ENCODE assay signal across 12 cellular contexts in genomic region chr14:37591311-37591940, GRCh38. TPM values are rescaled to one million over a fixed set of nuclear protein-coding genes. Genes with fewer than 3 reads are reported as not detected.
A peak's percentile ranks its signal among the peaks of the same experiment; 100 is the strongest.
DNase-seq lines count a peak whose midpoint lies in the region; ATAC-seq, FAIRE-seq and TF ChIP-seq lines count a peak whose summit lies in the region.
"Had no signal": no experiment of that assay in that cellular context is flagged by ENCODE, and none has a peak within 500 bp of the region (broad histone marks: within the 10 kb centered on the region; RNA-seq: fewer than 3 reads in every experiment).

No MANE protein-coding gene starts in this region.

- peak; percentile 84 for DNase-seq in COLO668 (lab: John Stamatoyannopoulos, UW; ENCODE audit: unreplicated experiment)
- peak; percentile 62 for DNase-seq in HuH-7 (ENCODE audit: low spot score)
- no peak for DNase-seq in activated naive CD8-positive, alpha-beta T cell treated with anti-CD3 and anti-CD28 coated beads, Interleukin-2, amount 10 ng/mL, durations not matched to agents 7 days and 5 days
- peak; percentile 90 for DNase-seq in mesendoderm
- DNase-seq in dedifferentiated amniotic fluid mesenchymal stem cell (ENCODE audit: extremely low spot score), result no peak
- no peak for DNase-seq in GM12892 (ENCODE audit: insufficient read length)
- no peak for DNase-seq in AG08396 (ENCODE audit: low spot score)
- no peak for DNase-seq in SKM-1 (lab: John Stamatoyannopoulos, UW; ENCODE audit: unreplicated experiment)
- DNase-seq: stimulated activated naive CD8-positive, alpha-beta T cell treated with anti-CD3 and anti-CD28 coated beads, Interleukin-15, Interleukin-2, amounts not matched to agents 100 U/mL and 50 U/mL, for 24 hours had no signal

- H3K9ac ChIP-seq in mesendoderm (ENCODE audit: low read length), result no peak overlapping the region

- H3K27me3 Mint-ChIP-seq in activated naive CD8-positive, alpha-beta T cell treated with anti-CD3 and anti-CD28 coated beads, Interleukin-2, amount 10 ng/mL, durations not matched to agents 7 days and 5 days, result peaks cover 72% of the 10 kb centered on the region

- peaks cover 5% of the 10 kb centered on the region for H3K4me1 Mint-ChIP-seq in activated naive CD8-positive, alpha-beta T cell treated with anti-CD3 and anti-CD28 coated beads, Interleukin-2, amount 10 ng/mL, durations not matched to agents 7 days and 5 days

- H2AK5ac ChIP-seq in mesendoderm (ENCODE audit: low read length), result no peak overlapping the region

- no peak overlapping the region for H2BK120ac ChIP-seq in mesendoderm (ENCODE audit: low read depth, low read length)

- H2BK15ac ChIP-seq in mesendoderm (replicated peaks; ENCODE audit: low read depth), result no peak overlapping the region

- H3K18ac ChIP-seq in mesendoderm (ENCODE audit: low read length), result no peak overlapping the region

- no peak overlapping the region for H3K4ac ChIP-seq in mesendoderm (ENCODE audit: low read depth, low read length)

- H3K9me3 Mint-ChIP-seq in activated naive CD8-positive, alpha-beta T cell treated with anti-CD3 and anti-CD28 coated beads, Interleukin-2, amount 10 ng/mL, durations not matched to agents 7 days and 5 days, result peaks cover 6% of the 10 kb centered on the region

- no peak overlapping the region for H4K5ac ChIP-seq in mesendoderm (ENCODE audit: low read length)

- no peaks in the 10 kb centered on the region for H3K36me3 ChIP-seq in mesendoderm (ENCODE audit: control insufficient read depth, insufficient read depth, low read length)
- H3K36me3 ChIP-seq: pancreas had no signal

- WGBS in mesendoderm (ENCODE audit: extremely low coverage, insufficient coverage, low lambda C conversion rate), result no CpG with 5 or more reads among the region's 45 CpGs

- POLR2A ChIA-PET in activated naive CD8-positive, alpha-beta T cell treated with anti-CD3 and anti-CD28 coated beads, Interleukin-2, amount 10 ng/mL, durations not matched to agents 7 days and 5 days (lab: Charles Lee), result no interaction called here

- peak overlapping the region; percentile 55 for H3K27ac Mint-ChIP-seq in activated naive CD8-positive, alpha-beta T cell treated with anti-CD3 and anti-CD28 coated beads, Interleukin-2, amount 10 ng/mL, durations not matched to agents 7 days and 5 days

- no peak overlapping the region for H3K56ac ChIP-seq in mesendoderm (ENCODE audit: low read length)

- H3K4me3 Mint-ChIP-seq in activated naive CD8-positive, alpha-beta T cell treated with anti-CD3 and anti-CD28 coated beads, Interleukin-2, amount 10 ng/mL, durations not matched to agents 7 days and 5 days, result no peak overlapping the region

- peak overlapping the region; percentile 12 for H3K4me2 ChIP-seq in mesendoderm (ENCODE audit: low read length)

- no peaks in the 10 kb centered on the region for H3K79me1 ChIP-seq in mesendoderm (ENCODE audit: low read length)

- no peak overlapping the region for H3K23ac ChIP-seq in mesendoderm (ENCODE audit: low read length)

- no peak overlapping the region for H4K8ac ChIP-seq in mesendoderm (ENCODE audit: low read depth, low read length)

- FAIRE-seq in GM12892 (lab: Jason Lieb, UNC), result no peak
- FAIRE-seq: pancreas had no signal

- H3K4me3 ChIP-seq in mesendoderm (ENCODE audit: low read length), result no peak overlapping the region
- H3K4me3 ChIP-seq: pancreas had no signal

- ATAC-seq in activated naive CD8-positive, alpha-beta T cell treated with anti-CD3 and anti-CD28 coated beads, Interleukin-2, amount 10 ng/mL, durations not matched to agents 7 days and 5 days (ENCODE audit: low read depth), result no peak
- ATAC-seq: pancreas; stimulated activated naive CD8-positive, alpha-beta T cell treated with anti-CD3 and anti-CD28 coated beads, Interleukin-15, Interleukin-2, amounts not matched to agents 100 U/mL and 50 U/mL, for 24 hours had no signal

- no peaks in the 10 kb centered on the region for H3K79me2 ChIP-seq in mesendoderm (ENCODE audit: control insufficient read depth, insufficient read depth, low read length)

- no peak for TF ChIP-seq POLR2A in GM12892 (IDR thresholded peaks at IDR 0.05; ENCODE audit: low read depth, low read length)

- peaks cover 2% of the 10 kb centered on the region for H3K4me1 ChIP-seq in mesendoderm (ENCODE audit: control insufficient read depth, low read depth, low read length)

- H3K36me3 Mint-ChIP-seq in activated naive CD8-positive, alpha-beta T cell treated with anti-CD3 and anti-CD28 coated beads, Interleukin-2, amount 10 ng/mL, durations not matched to agents 7 days and 5 days, result peaks cover 4% of the 10 kb centered on the region

- H3K27ac ChIP-seq in mesendoderm (ENCODE audit: low read depth, low read length), result no peak overlapping the region
- H3K27ac ChIP-seq: HL-60, pancreas, RWPE1 had no signal

- peaks cover 23% of the 10 kb centered on the region for H3K27me3 ChIP-seq in mesendoderm (ENCODE audit: insufficient read depth, low read length, poor library complexity)

- H2BK5ac ChIP-seq in mesendoderm (ENCODE audit: low read length), result no peak overlapping the region

RNA-seq across cellular contexts. Expression of gene FOXA1, which starts 3.6 kb away (rescaled TPM):
- not detected for total RNA-seq in activated naive CD8-positive, alpha-beta T cell treated with anti-CD3 and anti-CD28 coated beads, Interleukin-2, amount 10 ng/mL, durations not matched to agents 7 days and 5 days
- polyA plus RNA-seq in mesendoderm (2013, experiment 1 of 2), result 0.07 TPM
- polyA plus RNA-seq in mesendoderm (2013, experiment 2 of 2), result 0.07 TPM
- not detected for polyA plus RNA-seq in GM12892 (2012; ENCODE audit: missing spikeins)

RNA-seq across cellular contexts. Expression of gene TTC6, which starts 4.0 kb away (rescaled TPM):
- total RNA-seq in activated naive CD8-positive, alpha-beta T cell treated with anti-CD3 and anti-CD28 coated beads, Interleukin-2, amount 10 ng/mL, durations not matched to agents 7 days and 5 days, result not detected
- polyA plus RNA-seq in mesendoderm (2013, experiment 1 of 2), result 0.04 TPM
- polyA plus RNA-seq in mesendoderm (2013, experiment 2 of 2), result 0.01 TPM
- polyA plus RNA-seq in GM12892 (2012; ENCODE audit: missing spikeins), result not detected

Comparison
In these comparisons a context has a peak if more than half of its experiments do, and no peak if none do; other contexts are left out.
1. DNase-seq: peak in COLO668 (single experiment), HuH-7 (single experiment) and mesendoderm (single experiment); none in activated naive CD8-positive, alpha-beta T cell treated with anti-CD3 and anti-CD28 coated beads, Interleukin-2, amount 10 ng/mL, durations not matched to agents 7 days and 5 days (single experiment), dedifferentiated amniotic fluid mesenchymal stem cell (single experiment), GM12892 (single experiment), AG08396 (single experiment) and SKM-1 (single experiment).